Comparison of ENCODE assay signal across 20 cellular contexts in the genomic region with DNA sequence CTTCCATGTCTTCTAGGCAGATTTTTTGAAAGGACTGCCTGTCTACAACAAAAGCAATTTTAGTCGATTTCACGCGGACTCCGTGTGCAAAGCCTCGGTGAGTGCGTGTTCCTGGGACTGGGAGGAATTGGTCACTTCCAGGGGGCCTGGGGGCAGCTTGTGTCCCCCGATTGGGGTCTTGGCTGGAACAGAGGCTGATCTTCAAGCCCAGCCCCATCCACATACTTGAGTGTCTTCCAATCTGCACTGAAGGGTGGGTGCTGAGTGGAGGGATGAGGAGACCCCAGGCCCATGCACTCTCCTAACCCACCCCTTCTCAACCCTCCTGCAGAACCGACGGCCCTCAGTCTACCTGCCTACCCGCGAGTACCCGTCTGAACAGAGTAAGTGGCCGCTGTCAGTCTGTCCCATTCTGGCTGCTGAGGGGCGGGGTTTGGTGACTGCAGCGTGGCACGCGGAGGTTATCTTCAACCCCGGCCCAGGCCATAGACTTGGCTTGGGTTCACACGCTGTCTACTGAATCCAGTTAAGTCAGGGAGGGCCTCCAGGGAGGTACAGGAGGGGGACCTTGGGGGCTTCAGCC.
"Had no signal": no experiment of that assay in that cellular context is flagged by ENCODE, and none has a peak within 500 bp of the region (broad histone marks: within the 10 kb centered on the region; RNA-seq: fewer than 3 reads in every experiment).

No MANE protein-coding gene starts in this region.

- DNase-seq: effector CD4-positive, alpha-beta T cell; heart left ventricle; hippocampal formation; left colon; mesendoderm; naive thymus-derived CD8-positive, alpha-beta T cell; ovary; right cardiac atrium; spleen; stimulated activated CD4-positive, alpha-beta T cell treated with anti-CD3 and anti-CD28 coated beads, Interleukin-15, amount 100 ng/mL, for 24 hours; stimulated activated CD4-positive, alpha-beta T cell treated with anti-CD3 and anti-CD28 coated beads, Interleukin-1b, Interleukin-23, amount 100 ng/mL, for 48 hours; stimulated activated CD4-positive, alpha-beta T cell treated with anti-CD3 and anti-CD28 coated beads, Interleukin-4, amount 100 ng/mL, for 24 hours; stimulated activated naive CD8-positive, alpha-beta T cell treated with anti-CD3 and anti-CD28 coated beads, Interleukin-15, amount 100 ng/mL, for 72 hours; testis had no signal

- H3K27me3 Mint-ChIP-seq: naive thymus-derived CD8-positive, alpha-beta T cell; progenitor cell of endocrine pancreas; stimulated activated memory B cell treated with anti-CD40 and anti-IgM and Interleukin-4, amounts not matched to agents 10 μg/mL and 1 μg/mL and 100 μg/mL, for 72 hours; stimulated activated naive CD8-positive, alpha-beta T cell treated with anti-CD3 and anti-CD28 coated beads, Interleukin-15, amount 100 ng/mL, for 72 hours had no signal

- ATAC-seq: esophagus mucosa; heart left ventricle; left colon; naive thymus-derived CD8-positive, alpha-beta T cell; right cardiac atrium; stimulated activated memory B cell treated with anti-CD40 and anti-IgM and Interleukin-4, amounts not matched to agents 10 μg/mL and 1 μg/mL and 100 μg/mL, for 72 hours; stimulated activated naive CD8-positive, alpha-beta T cell treated with anti-CD3 and anti-CD28 coated beads, Interleukin-15, amount 100 ng/mL, for 72 hours had no signal

- H3K27ac ChIP-seq: coronary artery, heart left ventricle, ovary, spleen, testis, tibial nerve had no signal

- H3K4me3 ChIP-seq: coronary artery, heart left ventricle, ovary, spleen, testis, tibial nerve had no signal

- H3K27me3 ChIP-seq: heart left ventricle, ovary, spleen, testis, tibial nerve had no signal

- H3K27ac Mint-ChIP-seq: endodermal cell; progenitor cell of endocrine pancreas; stimulated activated memory B cell treated with anti-CD40 and anti-IgM and Interleukin-4, amounts not matched to agents 10 μg/mL and 1 μg/mL and 100 μg/mL, for 72 hours had no signal

- H3K9me3 ChIP-seq: heart left ventricle, ovary, spleen, testis, tibial nerve had no signal

- H3K4me3 Mint-ChIP-seq: endodermal cell; stimulated activated memory B cell treated with anti-CD40 and anti-IgM and Interleukin-4, amounts not matched to agents 10 μg/mL and 1 μg/mL and 100 μg/mL, for 72 hours; stimulated activated naive CD8-positive, alpha-beta T cell treated with anti-CD3 and anti-CD28 coated beads, Interleukin-15, amount 100 ng/mL, for 72 hours had no signal

- H3K9me3 Mint-ChIP-seq: endodermal cell; naive thymus-derived CD8-positive, alpha-beta T cell; stimulated activated memory B cell treated with anti-CD40 and anti-IgM and Interleukin-4, amounts not matched to agents 10 μg/mL and 1 μg/mL and 100 μg/mL, for 72 hours; stimulated activated naive CD8-positive, alpha-beta T cell treated with anti-CD3 and anti-CD28 coated beads, Interleukin-15, amount 100 ng/mL, for 72 hours had no signal

- H3K36me3 ChIP-seq: ovary had no signal
